12 cellular contexts compared by ENCODE assay signal in genomic region chr5:176844706-176845391, GRCh38. TPM values are rescaled to one million over a fixed set of nuclear protein-coding genes. Genes with fewer than 3 reads are reported as not detected.
DNase-seq lines count a peak whose midpoint lies in the region; ATAC-seq, FAIRE-seq and TF ChIP-seq lines count a peak whose summit lies in the region.
"Had no signal": no experiment of that assay in that cellular context is flagged by ENCODE, and none has a peak within 500 bp of the region (broad histone marks: within the 10 kb centered on the region; RNA-seq: fewer than 3 reads in every experiment).

No MANE protein-coding gene starts in this region.

- intact Hi-C loops in ascending aorta (cut with DNase I), result no loop called here

- no peaks in the 10 kb centered on the region for H3K9me3 ChIP-seq in ascending aorta
- H3K9me3 ChIP-seq: tibial artery had no signal

- no peak for ATAC-seq in HG02981 (IDR thresholded peaks at IDR 0.05; ENCODE audit: unreplicated experiment)

- no peak overlapping the region for H3K4me3 ChIP-seq in ascending aorta
- H3K4me3 ChIP-seq: tibial artery had no signal

- no peaks in the 10 kb centered on the region for H3K27me3 ChIP-seq in ascending aorta

- no peaks in the 10 kb centered on the region for H3K4me1 ChIP-seq in ascending aorta
- H3K4me1 ChIP-seq: tibial artery had no signal

- POLR2A ChIA-PET in RWPE1 (lab: Yijun Ruan, JAX; ENCODE audit: low non-redundant PET), result no interaction called here

- no peaks in the 10 kb centered on the region for H3K36me3 ChIP-seq in ascending aorta
- H3K36me3 ChIP-seq: tibial artery had no signal

- no peak for TF ChIP-seq EP300 in Ishikawa (IDR thresholded peaks at IDR 0.05; ENCODE audit: borderline replicate concordance)

- peak; percentile 46 for DNase-seq in D721Med (ENCODE audit: insufficient read length, low spot score)
- DNase-seq in RWPE1 (ENCODE audit: low spot score), result peak; percentile 85
- peak; percentile 77 for DNase-seq in glomerular visceral epithelial cell (ENCODE audit: extremely low spot score)
- DNase-seq in NCI-H446 treated with DMSO at 0.1 percent for 48 hours (lab: John Stamatoyannopoulos, UW), result no peak
- no peak for DNase-seq in ascending aorta (ENCODE audit: low spot score in 2 of 2)
- DNase-seq in mesenteric fat pad (ENCODE audit: low spot score), result no peak
- DNase-seq: hippocampal formation, MM.1S, Right ventricle myocardium superior, tibial artery had no signal

- no peak for TF ChIP-seq RAD21 in Ishikawa (IDR thresholded peaks at IDR 0.05; ENCODE audit: low read depth)

- CTCF ChIA-PET in RWPE1 (lab: Yijun Ruan, JAX), result interaction anchor here (0.6 to 2.0 kb wide), 3 partner anchors 26 to 184 kb away, joined by 3 to 5 read pairs (median 4); no protein-coding TSS in a partner anchor

- TF ChIP-seq CTCF in D721Med (IDR thresholded peaks at IDR 0.05; ENCODE audit: insufficient read depth, missing control alignments), result no peak
- no peak for TF ChIP-seq CTCF in RWPE1 (conservative IDR thresholded peaks at IDR 0.05; ENCODE audit: low read depth)
- no peak for TF ChIP-seq CTCF in ascending aorta (IDR thresholded peaks at IDR 0.05)

- FAIRE-seq in D721Med (lab: Jason Lieb, UNC), result no peak

- peak overlapping the region; percentile 54 for H3K27ac ChIP-seq in RWPE1
- no peak overlapping the region for H3K27ac ChIP-seq in ascending aorta
- H3K27ac ChIP-seq: tibial artery had no signal

TF ChIP-seq in Ishikawa, 13 proteins besides CTCF, POLR2A, EP300 and RAD21:
- TF ChIP-seq TAF1 (IDR thresholded peaks at IDR 0.05; ENCODE audit: low read depth) (no peak), CREB1 (IDR thresholded peaks at IDR 0.05; ENCODE audit: low read depth) (no peak), YY1 (IDR thresholded peaks at IDR 0.05; ENCODE audit: low read depth) (no peak), ZBTB7A (IDR thresholded peaks at IDR 0.05; ENCODE audit: low read depth) (no peak), NFIC (IDR thresholded peaks at IDR 0.05) (peak; percentile 37; the same call in 1 of the 2 replicates)
- TF ChIP-seq, protein P1, sequence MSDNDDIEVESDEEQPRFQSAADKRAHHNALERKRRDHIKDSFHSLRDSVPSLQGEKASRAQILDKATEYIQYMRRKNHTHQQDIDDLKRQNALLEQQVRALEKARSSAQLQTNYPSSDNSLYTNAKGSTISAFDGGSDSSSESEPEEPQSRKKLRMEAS (IDR thresholded peaks at IDR 0.05), result no peak

RNA-seq across cellular contexts. Expression of gene UNC5A, which starts 34.5 kb away (rescaled TPM):
- not detected for total RNA-seq in ascending aorta
- total RNA-seq in mesenteric fat pad, result 0.29 TPM

RNA-seq across cellular contexts. Expression of gene HK3, which starts 54.3 kb away (rescaled TPM):
- total RNA-seq in ascending aorta (4.4 TPM), mesenteric fat pad (41.1 TPM)

Comparison
In these comparisons a context has a peak if more than half of its experiments do, and no peak if none do; other contexts are left out.
1. DNase-seq: peak in D721Med (single experiment), RWPE1 (single experiment) and glomerular visceral epithelial cell (single experiment); none in NCI-H446 treated with DMSO at 0.1 percent for 48 hours (single experiment), ascending aorta (0 of 2) and mesenteric fat pad (single experiment).